20 cellular contexts compared by ENCODE assay signal in genomic region chr21:33855190-33855589, GRCh38.
A peak's percentile ranks its signal among the peaks of the same experiment; 100 is the strongest.
DNase-seq lines count a peak whose midpoint lies in the region; ATAC-seq, FAIRE-seq and TF ChIP-seq lines count a peak whose summit lies in the region.
"Had no signal": no experiment of that assay in that cellular context is flagged by ENCODE, and none has a peak within 500 bp of the region (broad histone marks: within the 10 kb centered on the region; RNA-seq: fewer than 3 reads in every experiment).

No MANE protein-coding gene starts in this region.

- DNase-seq in D721Med (ENCODE audit: insufficient read length, low spot score) (no peak), HFF-Myc (ENCODE audit: extremely low read depth, low read depth) (no peak), SJCRH30 (peak; percentile 38 to 54), fibroblast of villous mesenchyme (ENCODE audit: low read depth) (no peak), HAP-1 (ENCODE audit: low spot score in 2 of 2) (no peak), HCEC 1CT (no peak)
- DNase-seq in effector memory CD8-positive, alpha-beta T cell: no peak
- DNase-seq: activated CD4-positive, CD25-positive, alpha-beta regulatory T cell; activated CD8-positive, alpha-beta memory T cell treated with anti-CD3 and anti-CD28 coated beads, Interleukin-2, amount 50 U/mL, for 4 hours; activated naive CD4-positive, alpha-beta T cell treated with Interleukin-2 at 50 U/mL for 16 hours; DMS153; hypothalamus; KBM-7; midbrain; NCI-H1436; right lobe of liver; stimulated activated CD4-positive, alpha-beta T cell treated with anti-CD3 and anti-CD28 coated beads, Interleukin-2, amount 100 ng/mL, for 48 hours; testis had no signal

- no peaks in the 10 kb centered on the region for H3K36me3 ChIP-seq in SJCRH30
- no peaks in the 10 kb centered on the region for H3K36me3 ChIP-seq in HAP-1 (replicated peaks)
- H3K36me3 ChIP-seq: right lobe of liver had no signal

- H3K4me3 Mint-ChIP-seq in effector memory CD8-positive, alpha-beta T cell: no peak overlapping the region
- H3K4me3 Mint-ChIP-seq: B cell had no signal

- no peak for ATAC-seq in effector memory CD8-positive, alpha-beta T cell (replicated peaks)
- ATAC-seq in HG03039 (IDR thresholded peaks at IDR 0.05; ENCODE audit: unreplicated experiment): no peak

- no peak overlapping the region for H3K27ac Mint-ChIP-seq in effector memory CD8-positive, alpha-beta T cell
- H3K27ac Mint-ChIP-seq: B cell had no signal

- H3K4me1 ChIP-seq in SJCRH30 (peaks cover 37% of the 10 kb centered on the region), HAP-1 (no peaks in the 10 kb centered on the region)
- H3K4me1 ChIP-seq: right lobe of liver had no signal

- peak; percentile 14 for TF ChIP-seq CTCF in D721Med (IDR thresholded peaks at IDR 0.05; ENCODE audit: insufficient read depth, missing control alignments)
- TF ChIP-seq CTCF in HFF-Myc (IDR thresholded peaks at IDR 0.05; ENCODE audit: low read depth, low read length, missing control alignments): peak; percentile 26
- peak; percentile 11 for TF ChIP-seq CTCF in fibroblast of villous mesenchyme (IDR thresholded peaks at IDR 0.05; ENCODE audit: insufficient read depth, low read depth, low read length)

- H3K27me3 ChIP-seq in SJCRH30 (no peaks in the 10 kb centered on the region), HAP-1 (ENCODE audit: low read depth) (no peaks in the 10 kb centered on the region)
- H3K27me3 ChIP-seq: right lobe of liver, testis had no signal

- H3K4me1 Mint-ChIP-seq in effector memory CD8-positive, alpha-beta T cell (ENCODE audit: low read depth in 2 of 2): no peaks in the 10 kb centered on the region
- H3K4me1 Mint-ChIP-seq: B cell had no signal

- H3K27ac ChIP-seq in SJCRH30: peak overlapping the region; percentile 25; the same call in 1 of the 2 replicates
- H3K27ac ChIP-seq: right lobe of liver, testis had no signal

- no peaks in the 10 kb centered on the region for H3K36me3 Mint-ChIP-seq in effector memory CD8-positive, alpha-beta T cell (ENCODE audit: insufficient read depth)

- in situ Hi-C loops in HAP-1 (cut with MboI; ENCODE audit: low sequenced_read_pairs): no loop called here

- H3K9me3 ChIP-seq in SJCRH30 (replicated peaks) (no peaks in the 10 kb centered on the region), HAP-1 (no peaks in the 10 kb centered on the region)
- H3K9me3 ChIP-seq: right lobe of liver, testis had no signal

- H3K27me3 Mint-ChIP-seq in effector memory CD8-positive, alpha-beta T cell: peaks cover 17 to 65% of the 10 kb centered on the region in 2 donors

- H3K9me3 Mint-ChIP-seq in effector memory CD8-positive, alpha-beta T cell: no peaks in the 10 kb centered on the region

- H3K4me3 ChIP-seq in HFF-Myc (replicated peaks; ENCODE audit: low read depth, low read length) (no peak overlapping the region), SJCRH30 (no peak overlapping the region), fibroblast of villous mesenchyme (ENCODE audit: low read depth, low read length) (no peak overlapping the region), HAP-1 (no peak overlapping the region)
- H3K4me3 ChIP-seq: right lobe of liver, testis had no signal

- no peak for FAIRE-seq in D721Med (lab: Jason Lieb, UNC)

Comparison
In these comparisons a context has a peak if more than half of its experiments do, and no peak if none do; other contexts are left out.
1. DNase-seq: peak in SJCRH30 (2 of 2); none in D721Med (single experiment), HFF-Myc (single experiment), fibroblast of villous mesenchyme (single experiment), HAP-1 (0 of 2), effector memory CD8-positive, alpha-beta T cell (0 of 3) and HCEC 1CT (single experiment).
2. Peak in every context shown above with its lines, with median percentiles within 50 percentile points of each other: CTCF ChIP-seq.